Comparison of ENCODE assay signal across 8 cellular contexts in the genomic region with DNA sequence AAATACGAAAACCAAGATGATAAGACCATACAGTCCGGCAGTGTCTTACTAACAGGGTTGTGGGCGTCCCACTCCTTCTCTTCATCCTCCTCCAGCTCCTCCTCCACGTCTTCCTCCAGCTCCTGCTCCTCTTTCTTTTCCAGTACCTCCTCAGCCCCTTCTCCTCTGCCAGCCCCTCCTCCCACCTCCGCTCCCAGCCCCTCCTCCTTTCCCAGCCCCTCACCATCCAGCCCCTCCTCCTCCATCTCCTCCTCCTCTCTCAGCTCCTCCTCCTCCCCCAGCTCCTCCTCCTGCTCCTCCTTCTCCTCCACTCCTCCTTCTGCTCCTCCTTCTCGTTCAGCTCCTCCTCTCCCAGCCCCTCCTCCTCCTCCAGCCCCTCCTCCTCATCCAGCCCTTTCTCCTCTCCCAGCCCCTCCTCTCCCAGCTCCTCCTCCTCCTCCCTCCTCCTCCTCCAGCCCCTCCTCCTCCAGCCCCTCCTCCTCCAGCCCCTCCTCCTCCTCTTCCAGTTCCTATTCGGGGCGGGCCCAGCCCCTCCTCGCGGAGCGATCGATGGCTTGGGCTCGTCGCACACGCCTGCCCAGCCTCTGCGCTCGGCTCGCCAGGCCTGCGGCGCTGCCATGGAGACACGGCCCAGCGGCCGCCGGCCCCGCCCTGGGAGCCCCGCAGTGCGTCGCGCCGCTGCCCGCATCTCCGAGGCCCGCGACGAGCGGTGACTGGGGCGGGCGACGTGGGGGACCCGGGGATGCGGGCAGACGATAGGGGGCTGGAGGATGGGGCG. TPM values are rescaled to one million over a fixed set of nuclear protein-coding genes. Genes with fewer than 3 reads are reported as not detected.
DNase-seq lines count a peak whose midpoint lies in the region; ATAC-seq and TF ChIP-seq lines count a peak whose summit lies in the region.

A gene with protein sequence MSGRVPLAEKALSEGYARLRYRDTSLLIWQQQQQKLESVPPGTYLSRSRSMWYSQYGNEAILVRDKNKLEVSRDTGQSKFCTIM (plus strand): TSS at position 654 of the 778 bp plus-strand sequence. CDS start 1,267 bp downstream, outside the sequence.

- no peaks in the 10 kb centered on the region for H3K36me3 Mint-ChIP-seq in IgD-negative memory B cell

- intact Hi-C loops in PC-3 (cut with micrococcal nuclease) (loop anchor here (2.0 kb wide), 1 partner anchor 44 kb away; a partner anchor contains a TSS), mucosa of descending colon (cut with DNase I, micrococcal nuclease) (no loop called here)

- H3K36me3 ChIP-seq in PC-3 (ENCODE audit: low read depth, low read length) (no peaks in the 10 kb centered on the region), mucosa of descending colon (ENCODE audit: low read depth) (no peaks in the 10 kb centered on the region)

- peak; percentile 68 for ATAC-seq in GM21528 (IDR thresholded peaks at IDR 0.05; ENCODE audit: low FRiP score, unreplicated experiment)
- ATAC-seq in PC-3: peak; percentile 86
- peak; percentile 98 for ATAC-seq in mucosa of descending colon

- in situ Hi-C loops in Caki2 (cut with HindIII; ENCODE audit: low pct_unique_long_range_greater_than_20kb, low sequenced_read_pairs): loop anchor here (25.0 kb wide), 1 partner anchor 238 kb away; no protein-coding TSS in a partner anchor

- BruUV-seq in PC-3 (replicated peaks; lab: Mats Ljungman, UMichigan): no TSS peak

- H3K9me3 Mint-ChIP-seq in IgD-negative memory B cell: no peaks in the 10 kb centered on the region

- peak within 1 kb of the TSS; percentile 63 for H3K9ac ChIP-seq in PC-3 (ENCODE audit: low read length)

- CTCF ChIA-PET in PC-3 (lab: Charles Lee): interaction anchor here (0.6 to 1.1 kb wide), 2 partner anchors 17 to 369 kb away, joined by 3 to 10 read pairs; no protein-coding TSS in a partner anchor

- no peaks in the 10 kb centered on the region for H3K27me3 ChIP-seq in PC-3 (ENCODE audit: low read length)

- peaks cover 2 to 5% (median 4%) of the 10 kb centered on the region in 3 donors for H3K4me1 Mint-ChIP-seq in IgD-negative memory B cell

- H3K27ac ChIP-seq in PC-3 (ENCODE audit: low read length) (no peak within 1 kb of the TSS), epithelial cell of prostate (no peak within 1 kb of the TSS)

- no peaks in the 10 kb centered on the region for H3K27me3 Mint-ChIP-seq in IgD-negative memory B cell

- no peaks in the 10 kb centered on the region for H3K9me3 ChIP-seq in PC-3 (ENCODE audit: low read length)
- H3K9me3 ChIP-seq in mucosa of descending colon: no peaks in the 10 kb centered on the region

- H3K4me3 ChIP-seq in PC-3 (ENCODE audit: low read length) (peak within 1 kb of the TSS; percentile 83), mucosa of descending colon (peak within 1 kb of the TSS; percentile 50)

- no peak for TF ChIP-seq CTCF in PC-3 (conservative IDR thresholded peaks at IDR 0.05; ENCODE audit: low read depth, low read length)
- no peak for TF ChIP-seq CTCF in mucosa of descending colon (IDR thresholded peaks at IDR 0.05)

- H3K27ac Mint-ChIP-seq in IgD-negative memory B cell: peak within 1 kb of the TSS in 2 of 3 donors; percentile 22 to 71

- H3K4me1 ChIP-seq in PC-3 (ENCODE audit: insufficient read depth, low read length) (peaks cover 4% of the 10 kb centered on the region), mucosa of descending colon (ENCODE audit: low read depth) (peaks cover 6% of the 10 kb centered on the region)

- DNase-seq in Caki2 (ENCODE audit: low read depth) (peak; percentile 98), PC-3 (peak; percentile 93), activated T-cell treated with anti-CD3 and anti-CD28 coated beads for 4 hours (peak; percentile 78), epithelial cell of prostate (ENCODE audit: low read depth, low spot score) (peak; percentile 93), mucosa of descending colon (peak; percentile 95 to 98 (median 95))
- peak; percentile 72 to 82 for DNase-seq in stimulated activated CD8-positive, alpha-beta memory T cell treated with anti-CD3 and anti-CD28 coated beads, Interleukin-4, amount 100 ng/mL, for 1 hour (ENCODE audit: low read depth in 2 of 2, low spot score in 1 of 2)

- peak within 1 kb of the TSS; percentile 86 for H2AFZ ChIP-seq in PC-3 (ENCODE audit: low read length)

- H3K4me3 Mint-ChIP-seq in IgD-negative memory B cell: peak within 1 kb of the TSS; percentile 80 to 89 (median 87)

- H4K20me1 ChIP-seq in PC-3 (ENCODE audit: low read length): no peaks in the 10 kb centered on the region

- POLR2A ChIA-PET in PC-3 (lab: Charles Lee; ENCODE audit: unreplicated experiment): interaction anchor here (0.5 to 0.6 kb wide), 3 partner anchors 111 to 268 kb away, joined by 5 to 19 read pairs (median 16); a partner anchor contains a TSS

- peak within 1 kb of the TSS; percentile 89 for H3K4me2 ChIP-seq in PC-3 (ENCODE audit: low read length)

- H3K9me2 ChIP-seq in PC-3 (replicated peaks; ENCODE audit: low read length): no peaks in the 10 kb centered on the region

- H3K79me2 ChIP-seq in PC-3 (ENCODE audit: low read length): no peaks in the 10 kb centered on the region

- H3F3A ChIP-seq in PC-3 (ENCODE audit: low read length, unreplicated experiment): no peaks in the 10 kb centered on the region

RNA-seq across cellular contexts. Expression of the gene that starts here (rescaled TPM):
- total RNA-seq in Caki2 (2014; rRNA removed; shearing (Covaris generic); ENCODE audit: low replicate concordance): 27.1 and 30.5 TPM in 2 replicates
- 26.5 TPM for polyA plus RNA-seq in IgD-negative memory B cell
- 13.6 and 19.9 TPM in 2 replicates for total RNA-seq in PC-3 (2014; rRNA removed)
- 10 to 100 TPM in 1 of 3 donors, 1 to 10 TPM in 2; 3.6 to 17.6 (median 4.9) TPM for total RNA-seq in mucosa of descending colon
